8 cellular contexts compared by ENCODE assay signal in the genomic region with DNA sequence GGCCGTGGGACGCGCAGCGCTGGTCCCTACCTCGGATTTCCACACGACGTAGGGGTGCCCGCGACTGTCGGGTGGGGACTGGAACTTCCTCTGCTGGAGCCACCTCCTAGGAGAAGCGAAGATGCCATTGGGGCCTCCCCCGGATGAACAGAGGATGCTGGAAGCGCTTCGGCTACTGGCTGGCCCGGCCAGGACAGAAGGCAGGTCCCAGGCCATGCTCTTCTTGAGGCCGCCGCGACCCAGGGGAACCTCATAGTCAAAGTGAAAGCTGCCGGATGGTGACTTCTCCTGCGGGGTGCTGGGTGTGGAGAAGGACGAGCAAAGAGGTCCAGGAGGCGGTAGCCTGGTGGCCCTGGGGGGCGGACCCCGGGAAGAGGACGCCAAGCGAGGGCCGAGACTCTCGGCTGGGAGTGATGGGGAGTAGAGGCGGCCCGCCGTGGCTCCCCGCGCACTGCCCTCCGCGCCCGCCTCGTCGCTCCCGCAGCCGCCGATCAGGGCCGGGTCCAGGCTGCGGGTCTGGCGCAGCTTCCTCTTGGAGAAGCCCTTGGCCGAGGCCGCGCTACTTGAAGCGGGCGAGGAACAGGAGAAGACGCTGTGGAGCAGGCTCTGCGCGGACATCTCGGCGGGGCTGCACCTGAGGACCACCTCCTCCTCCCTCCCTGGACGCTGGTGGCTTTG. TPM values are rescaled to one million over a fixed set of nuclear protein-coding genes. Genes with fewer than 3 reads are reported as not detected.
DNase-seq lines count a peak whose midpoint lies in the region; ATAC-seq, FAIRE-seq and TF ChIP-seq lines count a peak whose summit lies in the region.

No MANE protein-coding gene starts in this region.

- no peak for TF ChIP-seq EP300 in GM12878 (IDR thresholded peaks at IDR 0.05; ENCODE audit: borderline replicate concordance in 1 of 2, control insufficient read depth in 1 of 2, low read depth in 2 of 2, low read length in 2 of 2)

- POLR2A ChIA-PET in GM12878 (lab: Charles Lee) = no interaction called here

- H3K36me3 ChIP-seq in GM23248 (ENCODE audit: low read depth) (no peaks in the 10 kb centered on the region), GM12878 (ENCODE audit: control insufficient read depth in 2 of 2, insufficient read depth in 2 of 2, low read length in 1 of 2) (no peaks in the 10 kb centered on the region)

- H3K79me2 ChIP-seq in GM23248 (ENCODE audit: insufficient read depth) (no peaks in the 10 kb centered on the region), GM12878 (ENCODE audit: control insufficient read depth, insufficient read depth, low read length) (no peaks in the 10 kb centered on the region)

- H3K27ac ChIP-seq in GM23248 = no peak overlapping the region
- H3K27ac ChIP-seq in GM12878 (ENCODE audit: control insufficient read depth, insufficient read depth) = no peak overlapping the region

- H3K4me2 ChIP-seq in GM23248 (ENCODE audit: unreplicated experiment) (peak overlapping the region; percentile 71), GM12878 (ENCODE audit: control insufficient read depth, insufficient read depth) (peak overlapping the region; percentile 57)

- H3K27me3 ChIP-seq in GM23248 (replicated peaks; ENCODE audit: insufficient read depth) = peaks cover 23% of the 10 kb centered on the region
- H3K27me3 ChIP-seq in GM12878 (replicated peaks in 1 of 2; ENCODE audit: control insufficient read depth in 2 of 2, insufficient read depth in 2 of 2, low read length in 1 of 2) = peaks cover 0 to 1% of the 10 kb centered on the region in 2 experiments; a peak in 1 of 4 replicates

- peaks cover 0 to 3% of the 10 kb centered on the region in 2 donors for H3K9me3 Mint-ChIP-seq in stimulated activated naive B cell treated with anti-CD40 and anti-IgM and Interleukin-4, amounts not matched to agents 10 μg/mL and 1 μg/mL and 100 μg/mL, for 72 hours

- no TSS peak for BruUV-seq in GM12878 (replicated peaks; lab: Mats Ljungman, UMichigan)

- no peaks in the 10 kb centered on the region for H4K20me1 ChIP-seq in GM23248 (ENCODE audit: insufficient read depth)
- H4K20me1 ChIP-seq in GM12878 (ENCODE audit: control insufficient read depth, insufficient read depth) = no peaks in the 10 kb centered on the region

- no peak for TF ChIP-seq CTCF in GM12878 (IDR thresholded peaks at IDR 0.05 in 2 of 3, conservative IDR thresholded peaks at IDR 0.05 in 1 of 3; ENCODE audit: control insufficient read depth in 2 of 3, extremely low read depth in 1 of 3, insufficient read depth in 1 of 3, low read depth in 3 of 3, low read length in 3 of 3)

- H3K9me3 ChIP-seq in GM23248 (ENCODE audit: low read depth) (no peaks in the 10 kb centered on the region), GM12878 (replicated peaks; ENCODE audit: control insufficient read depth, insufficient read depth, low read length) (no peaks in the 10 kb centered on the region)

- CTCF ChIA-PET in GM12878 (lab: Yijun Ruan, JAX) = interaction anchor here (1.4 kb wide), 1 partner anchor 60 kb away, joined by 5 read pairs; no protein-coding TSS in a partner anchor

- DNase-seq in GM23248 (peak; percentile 19), GM12878 (ENCODE audit: low read depth, low spot score) (no peak), iris pigment epithelial cell (ENCODE audit: low read depth) (peak; percentile 26), NCI-H1436 (lab: John Stamatoyannopoulos, UW) (no peak)
- DNase-seq in stimulated activated naive B cell treated with anti-CD40 and anti-IgM and Interleukin-4, amounts not matched to agents 10 μg/mL and 1 μg/mL and 100 μg/mL, for 72 hours = no peak

- H3K4me1 Mint-ChIP-seq in stimulated activated naive B cell treated with anti-CD40 and anti-IgM and Interleukin-4, amounts not matched to agents 10 μg/mL and 1 μg/mL and 100 μg/mL, for 72 hours = peaks cover 9 to 18% of the 10 kb centered on the region in 2 donors

- H3K9ac ChIP-seq in GM23248 (no peak overlapping the region), GM12878 (ENCODE audit: control insufficient read depth, insufficient read depth, low read length) (no peak overlapping the region)

- H3K27ac Mint-ChIP-seq in stimulated activated naive B cell treated with anti-CD40 and anti-IgM and Interleukin-4, amounts not matched to agents 10 μg/mL and 1 μg/mL and 100 μg/mL, for 72 hours = no peak overlapping the region

- no peak for TF ChIP-seq RAD21 in GM12878 (IDR thresholded peaks at IDR 0.05; ENCODE audit: insufficient read depth, low read depth, low read length)

- ATAC-seq in GM12878 (peak; percentile 30; the same call in 2 of the 3 replicates), HG02623 (IDR thresholded peaks at IDR 0.05; ENCODE audit: unreplicated experiment) (no peak), HG03045 (IDR thresholded peaks at IDR 0.05; ENCODE audit: unreplicated experiment) (no peak)
- no peak for ATAC-seq in stimulated activated naive B cell treated with anti-CD40 and anti-IgM and Interleukin-4, amounts not matched to agents 10 μg/mL and 1 μg/mL and 100 μg/mL, for 72 hours (replicated peaks)
- ATAC-seq in activated CD4-positive, CD25-positive, alpha-beta regulatory T cell treated with anti-CD3 and anti-CD28 coated beads, Interleukin-2, amount 50 U/mL, for 24 hours = no peak

- peaks cover 36 to 52% of the 10 kb centered on the region in 2 donors for H3K27me3 Mint-ChIP-seq in stimulated activated naive B cell treated with anti-CD40 and anti-IgM and Interleukin-4, amounts not matched to agents 10 μg/mL and 1 μg/mL and 100 μg/mL, for 72 hours

- peak overlapping the region; percentile 25 to 62 for H3K4me3 Mint-ChIP-seq in stimulated activated naive B cell treated with anti-CD40 and anti-IgM and Interleukin-4, amounts not matched to agents 10 μg/mL and 1 μg/mL and 100 μg/mL, for 72 hours

- no peaks in the 10 kb centered on the region for H3K4me1 ChIP-seq in GM23248 (ENCODE audit: insufficient read depth)
- H3K4me1 ChIP-seq in GM12878 (ENCODE audit: control insufficient read depth, insufficient read depth, low read length) = no peaks in the 10 kb centered on the region

- H2AFZ ChIP-seq in GM23248 (peak overlapping the region; percentile 71), GM12878 (ENCODE audit: control insufficient read depth, low read depth, low read length) (no peak overlapping the region)

- no peak for TF ChIP-seq POLR2A in GM12878 (IDR thresholded peaks at IDR 0.05; ENCODE audit: low read depth, low read length)

- 6 to 8% methylated on average over 16 to 29 of the region's 55 CpGs for WGBS in GM23248 (ENCODE audit: low coverage in 1 of 2, low lambda C conversion rate in 2 of 2, missing lambda C conversion rate in 2 of 2), 2 experiments
- WGBS in GM12878 (ENCODE audit: insufficient coverage, insufficient replicate concordance, low lambda C conversion rate, missing lambda C conversion rate) = 51% methylated on average over 45 of the region's 55 CpGs

- H3K36me3 Mint-ChIP-seq in stimulated activated naive B cell treated with anti-CD40 and anti-IgM and Interleukin-4, amounts not matched to agents 10 μg/mL and 1 μg/mL and 100 μg/mL, for 72 hours = no peaks in the 10 kb centered on the region

- no peaks in the 10 kb centered on the region for H3K9me2 ChIP-seq in GM23248 (ENCODE audit: insufficient read depth)

- SMC1A ChIA-PET in GM12878 (lab: Charles Lee; ENCODE audit: uncharacterized antibody, unreplicated experiment) = interaction anchor here (1.3 kb wide), 1 partner anchor 13 kb away, joined by 4 read pairs; no protein-coding TSS in a partner anchor

- RAD21 ChIA-PET in GM12878 (lab: Charles Lee; ENCODE audit: unreplicated experiment) = no interaction called here

- H3K4me3 ChIP-seq in GM23248 = peak overlapping the region; percentile 65
- H3K4me3 ChIP-seq in GM12878 = peak overlapping the region; percentile 26; the same call in 1 of the 2 replicates

- no peaks in the 10 kb centered on the region for H3F3A ChIP-seq in GM23248 (ENCODE audit: insufficient read depth)

- no peak for FAIRE-seq in GM12878 (lab: Jason Lieb, UNC)

- intact Hi-C loops in GM12878 (cut with micrococcal nuclease; ENCODE audit: unreplicated experiment) = no loop called here

- in situ Hi-C loops in GM23248 (cut with MboI) (no loop called here), GM12878 (cut with MboI) (no loop called here)

TF ChIP-seq in GM12878, 131 proteins besides CTCF, POLR2A, EP300 and RAD21 (continues in another document):
- TF ChIP-seq SMARCA5 (IDR thresholded peaks at IDR 0.05) (no peak), SRF (IDR thresholded peaks at IDR 0.05; ENCODE audit: low read depth in 2 of 2, low read length in 2 of 2) (no peak), TAF1 (IDR thresholded peaks at IDR 0.05; ENCODE audit: borderline replicate concordance, low read depth, low read length) (no peak), IRF4 (IDR thresholded peaks at IDR 0.05; ENCODE audit: low read depth, low read length) (no peak), HDGF (IDR thresholded peaks at IDR 0.05) (no peak), SMAD1 (IDR thresholded peaks at IDR 0.05; ENCODE audit: low read depth, partially characterized antibody) (no peak), JUND (IDR thresholded peaks at IDR 0.05; ENCODE audit: low read depth, low read length) (no peak), IKZF2 (IDR thresholded peaks at IDR 0.05) (no peak), RFX5 (IDR thresholded peaks at IDR 0.05; ENCODE audit: low read depth, low read length) (no peak), MTA2 (IDR thresholded peaks at IDR 0.05; ENCODE audit: low read depth) (no peak), TARDBP (IDR thresholded peaks at IDR 0.05; ENCODE audit: borderline replicate concordance) (no peak), ZNF622 (IDR thresholded peaks at IDR 0.05) (no peak), RBBP5 (conservative IDR thresholded peaks at IDR 0.05) (no peak)

RNA-seq across cellular contexts. Expression of a gene that starts 1.4 kb away (rescaled TPM):
- total RNA-seq in GM23248 (2014; rRNA removed; shearing (Covaris generic)) = 0.54 TPM in 1 of 2 replicates, not detected in the other
- polyA plus RNA-seq in GM23248 (2016; fragmentation: Nextera tagmentation; extraction: Ambion mirVana) (0.08 TPM in 2 replicates), GM12878 (2011; rRNA removed) (0.17 and 0.38 TPM in 2 replicates), GM12878 (2014; fragmentation: Illumina TruSeq; extraction: Trizol) (1.5 and 1.6 TPM in 2 replicates), GM12878 (2014; fragmentation: Nextera tagmentation; extraction: Ambion mirVana) (under 1 TPM; 0.38 to 0.39 TPM), GM12878 (2014; rRNA removed) (0.46 and 1.0 TPM in 2 replicates), GM12878 (2016; fragmentation: Nextera tagmentation; extraction: Ambion mirVana) (under 1 TPM; 0.20 to 0.67 TPM)
- total RNA-seq in GM12878 (2013; cell fraction: nucleolus; rRNA removed) = 0.54 and 1.3 TPM in 2 replicates
- total RNA-seq in GM12878 (2014; rRNA removed) (0.71 and 1.2 TPM in 2 replicates), GM12878 (2014; rRNA removed; fragmentation: Illumina TruSeq; extraction: Trizol) (0.85 and 1.0 TPM in 2 replicates), GM12878 (2021) (1.4 and 1.8 TPM in 2 replicates)
- polyA plus RNA-seq in GM12878 (2011; ENCODE audit: low read depth) = 0.79 TPM
- polyA plus RNA-seq in GM12878 (2011; cell fraction: cytosol; rRNA removed) = 0.28 and 0.32 TPM in 2 replicates
- polyA plus RNA-seq in GM12878 (2011; cell fraction: nucleus; rRNA removed) = 0.20 and 0.39 TPM in 2 replicates
- 1.7 and 2.2 TPM in 2 replicates for polyA plus RNA-seq in GM12878 (2012)
- 0.57 and 1.5 TPM in 2 replicates for polyA minus RNA-seq in GM12878 (2011; rRNA and poly(A)+ RNA removed)
- not detected in 2 replicates for polyA minus RNA-seq in GM12878 (2011; cell fraction: cytosol; rRNA and poly(A)+ RNA removed)
- polyA minus RNA-seq in GM12878 (2011; cell fraction: nucleus; rRNA and poly(A)+ RNA removed) = 0.60 and 0.86 TPM in 2 replicates

Comparison
In these comparisons a context has a peak if more than half of its experiments do, and no peak if none do; other contexts are left out.
1. DNase-seq: peak in GM23248 (single experiment) and iris pigment epithelial cell (single experiment); none in GM12878 (single experiment), stimulated activated naive B cell treated with anti-CD40 and anti-IgM and Interleukin-4, amounts not matched to agents 10 μg/mL and 1 μg/mL and 100 μg/mL, for 72 hours (single experiment) and NCI-H1436 (single experiment).